ENCODE assay signal across 17 cellular contexts in genomic region chr11:86209806-86210657, GRCh38.
"Had no signal": no experiment of that assay in that cellular context is flagged by ENCODE, and none has a peak within 500 bp of the region (broad histone marks: within the 10 kb centered on the region; RNA-seq: fewer than 3 reads in every experiment).

No MANE protein-coding gene starts in this region.

- ATAC-seq: psoas muscle, sciatic nerve, upper lobe of right lung had no signal

- H3K27ac ChIP-seq: left ventricle myocardium inferior, psoas muscle, spleen, stomach, testis, upper lobe of right lung, VCaP had no signal

- H3K4me1 ChIP-seq: left ventricle myocardium inferior, psoas muscle, stomach, testis, upper lobe of right lung had no signal

- H3K4me3 ChIP-seq: left ventricle myocardium inferior, psoas muscle, spleen, stomach, testis, upper lobe of right lung had no signal

- FAIRE-seq: astrocyte, bronchial epithelial cell, keratinocyte had no signal

- H3K27me3 Mint-ChIP-seq: dendritic cell treated with granulocyte-macrophage colony-stimulating factor and Interleukin-4, amounts not matched to agents 40 ng/mL and 50 ng/mL, for 4 days had no signal

- H3K9me3 Mint-ChIP-seq: dendritic cell treated with granulocyte-macrophage colony-stimulating factor and Interleukin-4, amounts not matched to agents 40 ng/mL and 50 ng/mL, for 4 days had no signal

- H3K4me3 Mint-ChIP-seq: dendritic cell treated with granulocyte-macrophage colony-stimulating factor and Interleukin-4, amounts not matched to agents 40 ng/mL and 50 ng/mL, for 4 days; nephron had no signal

- H3K9me3 ChIP-seq: left ventricle myocardium inferior, psoas muscle, spleen, stomach, testis, upper lobe of right lung had no signal

- H3K36me3 ChIP-seq: left ventricle myocardium inferior, spleen, stomach, upper lobe of right lung had no signal

- H3K27me3 ChIP-seq: spleen, stomach, testis, upper lobe of right lung had no signal

- H3K27ac Mint-ChIP-seq: dendritic cell treated with granulocyte-macrophage colony-stimulating factor and Interleukin-4, amounts not matched to agents 40 ng/mL and 50 ng/mL, for 4 days; nephron had no signal

- DNase-seq: activated CD4-positive, alpha-beta T cell treated with anti-CD3 and anti-CD28 coated beads for 4 hours; activated CD8-positive, alpha-beta memory T cell treated with anti-CD3 and anti-CD28 coated beads, Interleukin-2, amount 50 U/mL, for 48 hours; activated naive CD4-positive, alpha-beta T cell treated with Interleukin-2 at 50 U/mL for 16 hours; effector memory CD4-positive, alpha-beta T cell; left ventricle myocardium inferior; psoas muscle; spleen; stomach; testis; upper lobe of right lung had no signal
